1 cellular context compared by ENCODE assay signal in genomic region chr9:6414291-6414690, GRCh38.
TF ChIP-seq lines count a peak whose summit lies in the region.

No MANE protein-coding gene starts in this region.

TF ChIP-seq in IMR-90, 13 proteins besides CTCF, POLR2A, EP300 and RAD21 (continued from another document):
- TF ChIP-seq ELK1 (IDR thresholded peaks at IDR 0.05; ENCODE audit: borderline replicate concordance, low read depth, low read length), result no peak
- TF ChIP-seq NFE2L2 (IDR thresholded peaks at IDR 0.05; ENCODE audit: low read depth, low read length), result no peak
- no peak for TF ChIP-seq CHD1 (IDR thresholded peaks at IDR 0.05; ENCODE audit: low read depth, low read length)
- no peak for TF ChIP-seq BHLHE40 (IDR thresholded peaks at IDR 0.05; ENCODE audit: low read depth, low read length)
- no peak for TF ChIP-seq MXI1 (IDR thresholded peaks at IDR 0.05; ENCODE audit: borderline replicate concordance, low read depth, low read length)
- TF ChIP-seq RCOR1 (IDR thresholded peaks at IDR 0.05; ENCODE audit: insufficient replicate concordance, low read length), result no peak
- TF ChIP-seq RFX5 (IDR thresholded peaks at IDR 0.05; ENCODE audit: low read depth, low read length), result no peak
- TF ChIP-seq FOS (IDR thresholded peaks at IDR 0.05; ENCODE audit: low read depth, low read length), result no peak
- no peak for TF ChIP-seq SMC3 (IDR thresholded peaks at IDR 0.05; ENCODE audit: low read depth, low read length)
- TF ChIP-seq CEBPB (IDR thresholded peaks at IDR 0.05; ENCODE audit: low read depth, low read length), result no peak
